ENCODE assay signal across 22 cellular contexts in genomic region chr12:10067259-10067658, GRCh38. TPM values are rescaled to one million over a fixed set of nuclear protein-coding genes. Genes with fewer than 3 reads are reported as not detected.
A peak's percentile ranks its signal among the peaks of the same experiment; 100 is the strongest.
DNase-seq lines count a peak whose midpoint lies in the region; TF ChIP-seq lines count a peak whose summit lies in the region.
"Had no signal": no experiment of that assay in that cellular context is flagged by ENCODE, and none has a peak within 500 bp of the region (broad histone marks: within the 10 kb centered on the region; RNA-seq: fewer than 3 reads in every experiment).

No MANE protein-coding gene starts in this region.

- H3K27ac ChIP-seq in duodenal mucosa (ENCODE audit: low read depth, low read length) (peak overlapping the region; percentile 11), mesenchymal stem cell (ENCODE audit: low read length, poor library complexity, severe bottlenecking) (no peak overlapping the region), suprapubic skin (peak overlapping the region; percentile 46)
- H3K27ac ChIP-seq: ascending aorta had no signal

- no peak overlapping the region for H3K4ac ChIP-seq in mesenchymal stem cell (ENCODE audit: low read depth in 1 of 2, low read length in 2 of 2)

- H3K36me3 ChIP-seq in duodenal mucosa (ENCODE audit: control insufficient read depth in 1 of 2, insufficient read depth in 2 of 2, low read length in 2 of 2), result no peaks in the 10 kb centered on the region
- no peaks in the 10 kb centered on the region for H3K36me3 ChIP-seq in mesenchymal stem cell (ENCODE audit: control insufficient read depth in 1 of 2, insufficient read depth in 2 of 2, low read depth in 1 of 2, low read length in 2 of 2)
- H3K36me3 ChIP-seq in suprapubic skin, result no peaks in the 10 kb centered on the region
- H3K36me3 ChIP-seq: ascending aorta, gastroesophageal sphincter, HAP-1 had no signal

- no peaks in the 10 kb centered on the region for H3K27me3 ChIP-seq in duodenal mucosa (ENCODE audit: control insufficient read depth in 1 of 2, insufficient read depth in 2 of 2, low read length in 2 of 2)
- peaks cover 0 to 4% of the 10 kb centered on the region in 2 experiments for H3K27me3 ChIP-seq in mesenchymal stem cell (ENCODE audit: control insufficient read depth in 1 of 2, insufficient read depth in 1 of 2, low read length in 2 of 2)
- no peaks in the 10 kb centered on the region for H3K27me3 ChIP-seq in suprapubic skin
- H3K27me3 ChIP-seq: ascending aorta, dorsolateral prefrontal cortex, gastroesophageal sphincter had no signal

- H2AFZ ChIP-seq in mesenchymal stem cell (ENCODE audit: low read depth, low read length), result no peak overlapping the region

- 87% methylated on average over 3 of the region's 4 CpGs for WGBS in mesenchymal stem cell
- WGBS in suprapubic skin, result 87% methylated on average over 4 of the region's 4 CpGs

- DNase-seq in LNCaP clone FGC (ENCODE audit: low read depth) (peak; percentile 2), mesenchymal stem cell (peak; percentile 8), suprapubic skin (ENCODE audit: low spot score in 2 of 2) (no peak), hepatic stellate cell (ENCODE audit: low spot score) (no peak), NCI-H146 treated with DMSO at 0.1 percent for 48 hours (lab: John Stamatoyannopoulos, UW; ENCODE audit: unreplicated experiment) (no peak)
- no peak for DNase-seq in activated effector memory CD4-positive, alpha-beta T cell treated with anti-CD3 and anti-CD28 coated beads, Interleukin-2, amount 50 U/mL, for 16 hours
- DNase-seq: activated CD4-positive, alpha-beta T cell treated with anti-CD3 and anti-CD28 coated beads, Interleukin-2, amount 50 U/mL, for 1 hour; CD4-positive, alpha-beta memory T cell; dorsolateral prefrontal cortex; erythroblast; MM.1S; NCI-H1417 treated with DMSO at 0.1 percent for 48 hours; NCI-H524 treated with DMSO at 0.1 percent for 48 hours; substantia nigra had no signal

- no peaks in the 10 kb centered on the region for H3K9me3 ChIP-seq in duodenal mucosa (ENCODE audit: control insufficient read depth in 1 of 2, low read length in 2 of 2)
- no peaks in the 10 kb centered on the region for H3K9me3 ChIP-seq in mesenchymal stem cell (ENCODE audit: control insufficient read depth, low read length)
- no peaks in the 10 kb centered on the region for H3K9me3 ChIP-seq in suprapubic skin
- H3K9me3 ChIP-seq: ascending aorta, gastroesophageal sphincter, HAP-1 had no signal

- no peak overlapping the region for H3K18ac ChIP-seq in mesenchymal stem cell (ENCODE audit: low read depth in 1 of 2, low read length in 2 of 2)

- H2AK5ac ChIP-seq in mesenchymal stem cell (ENCODE audit: low read length, severe bottlenecking), result no peak overlapping the region

- no peak overlapping the region for H4K91ac ChIP-seq in mesenchymal stem cell (ENCODE audit: low read length)

- peak overlapping the region in 1 of 2 experiments; percentile 23 for H2BK12ac ChIP-seq in mesenchymal stem cell (ENCODE audit: low read length in 2 of 2)

- no peaks in the 10 kb centered on the region for H3K79me1 ChIP-seq in mesenchymal stem cell (replicated peaks; ENCODE audit: low read length, poor library complexity, severe bottlenecking)

- H3K23ac ChIP-seq in mesenchymal stem cell (ENCODE audit: low read length in 2 of 2), result no peak overlapping the region

- H3K14ac ChIP-seq in mesenchymal stem cell (ENCODE audit: low read length in 2 of 2), result no peak overlapping the region

- no peak overlapping the region for H3K4me2 ChIP-seq in mesenchymal stem cell (ENCODE audit: low read length, poor library complexity, severe bottlenecking)

- TF ChIP-seq POLR2A in suprapubic skin (IDR thresholded peaks at IDR 0.05), result no peak

- TF ChIP-seq CTCF in LNCaP clone FGC (IDR thresholded peaks at IDR 0.05; ENCODE audit: control insufficient read depth, extremely low read depth, insufficient read depth) (no peak), suprapubic skin (IDR thresholded peaks at IDR 0.05) (no peak)

- H2BK15ac ChIP-seq in mesenchymal stem cell (ENCODE audit: low read depth, poor library complexity, severe bottlenecking), result no peak overlapping the region

- no peak for TF ChIP-seq EP300 in suprapubic skin (IDR thresholded peaks at IDR 0.05)

- no peak overlapping the region for H2BK5ac ChIP-seq in mesenchymal stem cell (ENCODE audit: low read depth, low read length, poor library complexity, severe bottlenecking)

- H3K9ac ChIP-seq in duodenal mucosa (ENCODE audit: low read depth in 1 of 2, low read length in 2 of 2) (no peak overlapping the region), mesenchymal stem cell (ENCODE audit: low read length) (no peak overlapping the region)

- no peak overlapping the region for H4K8ac ChIP-seq in mesenchymal stem cell (ENCODE audit: low read length)

- H3K4me1 ChIP-seq in duodenal mucosa (ENCODE audit: control insufficient read depth in 1 of 2, insufficient read depth in 2 of 2, low read length in 2 of 2) (no peaks in the 10 kb centered on the region), mesenchymal stem cell (ENCODE audit: control insufficient read depth, insufficient read depth, low read depth, low read length) (no peaks in the 10 kb centered on the region), suprapubic skin (peaks cover 13% of the 10 kb centered on the region)
- H3K4me1 ChIP-seq: ascending aorta, gastroesophageal sphincter had no signal

- no peak overlapping the region for H2BK120ac ChIP-seq in mesenchymal stem cell (ENCODE audit: low read depth, low read length)

- no peak overlapping the region for H3K4me3 ChIP-seq in LNCaP clone FGC (ENCODE audit: low read depth, low read length)
- no peak overlapping the region for H3K4me3 ChIP-seq in duodenal mucosa (ENCODE audit: low read depth in 1 of 2, low read length in 2 of 2)
- no peak overlapping the region for H3K4me3 ChIP-seq in mesenchymal stem cell (ENCODE audit: insufficient read depth in 1 of 2, low read depth in 1 of 2, low read length in 2 of 2)
- no peak overlapping the region for H3K4me3 ChIP-seq in suprapubic skin
- H3K4me3 ChIP-seq: ascending aorta, gastroesophageal sphincter, HAP-1, K562 had no signal

RNA-seq across cellular contexts. Expression of gene CLEC1A, which starts 31.5 kb away (rescaled TPM):
- 0.87 TPM for polyA plus RNA-seq in mesenchymal stem cell (2013, experiment 1 of 2)
- 0.82 TPM for polyA plus RNA-seq in mesenchymal stem cell (2013, experiment 2 of 2)
- 1 to 10 TPM in 2 of 4 donors, under 1 TPM in 2; 0.42 to 2.1 (median 1.1) TPM for total RNA-seq in suprapubic skin
- total RNA-seq: activated T-helper 17 cell treated with anti-CD3 and anti-CD28 coated beads, Interleukin-2, amount 50 U/mL, for 72 hours; CD4-positive, alpha-beta memory T cell; K562; renal cortical epithelial cell had no signal
- polyA plus RNA-seq: CD4-positive, alpha-beta memory T cell had no signal

RNA-seq across cellular contexts. Expression of gene CLEC9A, which starts 36.8 kb away (rescaled TPM):
- polyA plus RNA-seq in mesenchymal stem cell (2013, experiment 1 of 2), result not detected
- not detected for polyA plus RNA-seq in mesenchymal stem cell (2013, experiment 2 of 2)
- not detected for total RNA-seq in suprapubic skin
- total RNA-seq: activated T-helper 17 cell treated with anti-CD3 and anti-CD28 coated beads, Interleukin-2, amount 50 U/mL, for 72 hours; ascending aorta; CD4-positive, alpha-beta memory T cell; gastroesophageal sphincter; K562; renal cortical epithelial cell had no signal
- polyA plus RNA-seq: CD4-positive, alpha-beta memory T cell; K562 had no signal

RNA-seq across cellular contexts. Expression of gene CLEC12B, which starts 56.8 kb away (rescaled TPM):
- 0.04 TPM for polyA plus RNA-seq in mesenchymal stem cell (2013, experiment 1 of 2)
- polyA plus RNA-seq in mesenchymal stem cell (2013, experiment 2 of 2), result 0.01 TPM
- total RNA-seq in suprapubic skin, result 1 to 10 TPM; 2.0 to 5.9 (median 4.3) TPM
- total RNA-seq: activated T-helper 17 cell treated with anti-CD3 and anti-CD28 coated beads, Interleukin-2, amount 50 U/mL, for 72 hours; ascending aorta; CD4-positive, alpha-beta memory T cell; gastroesophageal sphincter; K562; mucosa of gallbladder; renal cortical epithelial cell had no signal
- polyA plus RNA-seq: CD4-positive, alpha-beta memory T cell; K562 had no signal

Comparison
In these comparisons a context has a peak if more than half of its experiments do, and no peak if none do; other contexts are left out.
1. DNase-seq: peak in LNCaP clone FGC (single experiment) and mesenchymal stem cell (single experiment); none in suprapubic skin (0 of 2), hepatic stellate cell (single experiment), NCI-H146 treated with DMSO at 0.1 percent for 48 hours (single experiment) and activated effector memory CD4-positive, alpha-beta T cell treated with anti-CD3 and anti-CD28 coated beads, Interleukin-2, amount 50 U/mL, for 16 hours (single experiment).